Comparison of ENCODE assay signal across 23 cellular contexts in genomic region chr4:120736312-120736711, GRCh38.
DNase-seq lines count a peak whose midpoint lies in the region; ATAC-seq, FAIRE-seq and TF ChIP-seq lines count a peak whose summit lies in the region.
"Had no signal": no experiment of that assay in that cellular context is flagged by ENCODE, and none has a peak within 500 bp of the region (broad histone marks: within the 10 kb centered on the region; RNA-seq: fewer than 3 reads in every experiment).

No MANE protein-coding gene starts in this region.

- peak; percentile 68 for ATAC-seq in Right ventricle myocardium superior (ENCODE audit: poor library complexity)
- ATAC-seq in GM18909 (IDR thresholded peaks at IDR 0.05; ENCODE audit: poor library complexity, unreplicated experiment) = no peak
- no peak for ATAC-seq in GM21526 (IDR thresholded peaks at IDR 0.05; ENCODE audit: low FRiP score, unreplicated experiment)
- ATAC-seq: A549 had no signal

- intact Hi-C loops in Right ventricle myocardium superior (cut with DNase I) (no loop called here), left ventricle myocardium inferior (cut with micrococcal nuclease) (no loop called here)

- TF ChIP-seq POLR2A in GM12892 (IDR thresholded peaks at IDR 0.05; ENCODE audit: low read depth, low read length) = no peak

- H2BK120ac ChIP-seq in mesendoderm (ENCODE audit: low read depth, low read length) = no peak overlapping the region

- H3K4me2 ChIP-seq in mesendoderm (ENCODE audit: low read length) = no peak overlapping the region
- H3K4me2 ChIP-seq: A549; BLaER1 treated with 17β-estradiol and CSF1 and Interleukin-3, amounts not matched to agents 10 nM and 100 nM had no signal

- no peaks in the 10 kb centered on the region for H3K9me3 ChIP-seq in right atrium auricular region
- no peaks in the 10 kb centered on the region for H3K9me3 ChIP-seq in left ventricle myocardium inferior (replicated peaks)
- H3K9me3 ChIP-seq: A549; BE2C; BLaER1 treated with 17β-estradiol and CSF1 and Interleukin-3, amounts not matched to agents 10 nM and 100 nM had no signal

- DNase-seq in Right ventricle myocardium superior = no peak
- no peak for DNase-seq in right atrium auricular region (ENCODE audit: low spot score)
- DNase-seq in GM12892 (ENCODE audit: insufficient read length) = no peak
- no peak for DNase-seq in left ventricle myocardium inferior
- DNase-seq in mesendoderm = peak; percentile 47
- DNase-seq: 8988T; ACHN; AML-193; BE2C; Calu3; CD4-positive, alpha-beta memory T cell; COR-L47; DMS53; DMS79 treated with DMSO at 0.1 percent for 48 hours; GM23248; H7; HCEC 1CT had no signal

- H3K9ac ChIP-seq in mesendoderm (ENCODE audit: low read length) = no peak overlapping the region
- H3K9ac ChIP-seq: BLaER1 treated with 17β-estradiol and CSF1 and Interleukin-3, amounts not matched to agents 10 nM and 100 nM; GM23248 had no signal

- H2BK5ac ChIP-seq in mesendoderm (ENCODE audit: low read length) = no peak overlapping the region

- no peak overlapping the region for H3K4me3 ChIP-seq in right atrium auricular region
- H3K4me3 ChIP-seq in left ventricle myocardium inferior = no peak overlapping the region
- H3K4me3 ChIP-seq in mesendoderm (ENCODE audit: low read length) = no peak overlapping the region
- H3K4me3 ChIP-seq: A549; BLaER1 treated with 17β-estradiol and CSF1 and Interleukin-3, amounts not matched to agents 10 nM and 100 nM; GM23248 had no signal

- H3K27ac ChIP-seq in right atrium auricular region (no peak overlapping the region), left ventricle myocardium inferior (replicated peaks) (peak overlapping the region; percentile 12), mesendoderm (ENCODE audit: low read depth, low read length) (no peak overlapping the region)
- H3K27ac ChIP-seq: A549; BLaER1 treated with 17β-estradiol and CSF1 and Interleukin-3, amounts not matched to agents 10 nM and 100 nM; GM23248 had no signal

- no CpG with 5 or more reads among the region's 9 CpGs for WGBS in mesendoderm (ENCODE audit: extremely low coverage, insufficient coverage, low lambda C conversion rate)

- H4K8ac ChIP-seq in mesendoderm (ENCODE audit: low read depth, low read length) = no peak overlapping the region

- no peak overlapping the region for H3K18ac ChIP-seq in mesendoderm (ENCODE audit: low read length)

- H3K27me3 ChIP-seq in right atrium auricular region = no peaks in the 10 kb centered on the region
- no peaks in the 10 kb centered on the region for H3K27me3 ChIP-seq in left ventricle myocardium inferior (ENCODE audit: low read depth)
- H3K27me3 ChIP-seq in mesendoderm (ENCODE audit: insufficient read depth, low read length, poor library complexity) = no peaks in the 10 kb centered on the region
- H3K27me3 ChIP-seq: BE2C; BLaER1 treated with 17β-estradiol and CSF1 and Interleukin-3, amounts not matched to agents 10 nM and 100 nM had no signal

- TF ChIP-seq CTCF in right atrium auricular region (IDR thresholded peaks at IDR 0.05) = no peak
- TF ChIP-seq CTCF in left ventricle myocardium inferior (IDR thresholded peaks at IDR 0.05; ENCODE audit: borderline replicate concordance) = no peak

- no peak overlapping the region for H2BK15ac ChIP-seq in mesendoderm (replicated peaks; ENCODE audit: low read depth)

- peak; percentile 62 for FAIRE-seq in GM12892 (lab: Jason Lieb, UNC)
- FAIRE-seq: A549, G401.6, H1 had no signal

- H4K5ac ChIP-seq in mesendoderm (ENCODE audit: low read length) = no peak overlapping the region

- no peaks in the 10 kb centered on the region for H3K79me2 ChIP-seq in mesendoderm (ENCODE audit: control insufficient read depth, insufficient read depth, low read length)

- no peaks in the 10 kb centered on the region for H3K79me1 ChIP-seq in mesendoderm (ENCODE audit: low read length)

- H2AK5ac ChIP-seq in mesendoderm (ENCODE audit: low read length) = no peak overlapping the region

- no peaks in the 10 kb centered on the region for H3K4me1 ChIP-seq in right atrium auricular region
- H3K4me1 ChIP-seq in left ventricle myocardium inferior = peaks cover 33% of the 10 kb centered on the region
- H3K4me1 ChIP-seq in mesendoderm (ENCODE audit: control insufficient read depth, low read depth, low read length) = no peaks in the 10 kb centered on the region
- H3K4me1 ChIP-seq: A549; BE2C; BLaER1 treated with 17β-estradiol and CSF1 and Interleukin-3, amounts not matched to agents 10 nM and 100 nM had no signal

- no peak overlapping the region for H3K4ac ChIP-seq in mesendoderm (ENCODE audit: low read depth, low read length)

- no peak overlapping the region for H3K23ac ChIP-seq in mesendoderm (ENCODE audit: low read length)

- no peak overlapping the region for H3K56ac ChIP-seq in mesendoderm (ENCODE audit: low read length)

- no peaks in the 10 kb centered on the region for H3K36me3 ChIP-seq in right atrium auricular region
- no peaks in the 10 kb centered on the region for H3K36me3 ChIP-seq in left ventricle myocardium inferior
- no peaks in the 10 kb centered on the region for H3K36me3 ChIP-seq in mesendoderm (ENCODE audit: control insufficient read depth, insufficient read depth, low read length)
- H3K36me3 ChIP-seq: BE2C; BLaER1 treated with 17β-estradiol and CSF1 and Interleukin-3, amounts not matched to agents 10 nM and 100 nM had no signal
